ENCODE assay signal across 7 cellular contexts in the genomic region with DNA sequence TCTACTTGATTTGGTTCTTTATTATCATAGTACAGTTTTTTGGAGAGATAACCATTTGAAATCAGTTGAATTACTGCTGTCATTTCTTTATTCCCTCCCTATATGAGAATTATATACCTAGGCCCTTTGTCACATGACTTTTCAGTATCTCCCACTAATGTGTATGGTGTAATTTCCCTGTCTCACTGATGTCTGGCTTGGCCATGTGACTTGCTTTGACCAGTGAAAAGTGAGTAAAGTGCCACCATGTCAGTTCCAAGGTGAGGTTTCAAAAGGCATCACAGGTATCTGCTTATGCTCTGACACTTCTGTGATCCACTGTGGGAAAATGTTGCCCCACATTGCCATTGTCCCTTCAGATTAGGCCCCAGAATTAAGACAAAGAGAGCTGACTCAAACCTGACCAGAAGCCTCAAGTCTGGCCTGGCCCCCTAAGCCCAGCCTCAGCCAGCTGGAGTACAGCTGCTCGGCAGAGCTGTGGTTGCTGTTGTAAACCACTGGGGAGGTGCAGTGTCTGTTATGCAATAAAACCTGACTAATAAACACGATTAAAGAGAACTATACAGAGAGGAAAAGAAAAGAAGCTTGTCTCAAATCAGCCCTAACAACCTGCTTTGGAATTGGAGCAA. TPM values are rescaled to one million over a fixed set of nuclear protein-coding genes. Genes with fewer than 3 reads are reported as not detected.
DNase-seq lines count a peak whose midpoint lies in the region; ATAC-seq lines count a peak whose summit lies in the region.

No MANE protein-coding gene starts in this region.

- H2BK5ac ChIP-seq in mesenchymal stem cell (ENCODE audit: low read depth, low read length, poor library complexity, severe bottlenecking), result no peak overlapping the region

- H3K23ac ChIP-seq in mesenchymal stem cell (ENCODE audit: low read length in 2 of 2), result no peak overlapping the region

- no peak overlapping the region for H4K91ac ChIP-seq in mesenchymal stem cell (ENCODE audit: low read length)

- H3K18ac ChIP-seq in mesenchymal stem cell (ENCODE audit: low read depth in 1 of 2, low read length in 2 of 2), result peak overlapping the region in 1 of 2 experiments; percentile 26

- H3K4me1 ChIP-seq in mesenchymal stem cell (ENCODE audit: control insufficient read depth, insufficient read depth, low read depth, low read length), result peaks cover 7% of the 10 kb centered on the region

- no peaks in the 10 kb centered on the region for H3K27me3 ChIP-seq in mesenchymal stem cell (ENCODE audit: control insufficient read depth in 1 of 2, insufficient read depth in 1 of 2, low read length in 2 of 2)

- H3K14ac ChIP-seq in mesenchymal stem cell (ENCODE audit: low read length in 2 of 2), result no peak overlapping the region

- no peak overlapping the region for H3K4ac ChIP-seq in mesenchymal stem cell (ENCODE audit: low read depth in 1 of 2, low read length in 2 of 2)

- peak; percentile 63 for ATAC-seq in GM19035 (IDR thresholded peaks at IDR 0.05; ENCODE audit: unreplicated experiment)
- ATAC-seq in HG02970 (IDR thresholded peaks at IDR 0.05; ENCODE audit: low FRiP score, unreplicated experiment), result peak; percentile 48

- H3K9ac ChIP-seq in mesenchymal stem cell (ENCODE audit: low read length), result no peak overlapping the region

- no peak overlapping the region for H2AFZ ChIP-seq in mesenchymal stem cell (ENCODE audit: low read depth, low read length)

- peak; percentile 3 for DNase-seq in SW480 (ENCODE audit: low spot score)
- peak; percentile 93 for DNase-seq in mesenchymal stem cell
- no peak for DNase-seq in cortex of kidney (lab: John Stamatoyannopoulos, UW)
- DNase-seq in HPDE6-E6E7 (ENCODE audit: extremely low spot score), result no peak
- DNase-seq in NCI-H1694 treated with DMSO at 0.1 percent for 48 hours (lab: John Stamatoyannopoulos, UW), result no peak

- peaks cover 15 to 68% of the 10 kb centered on the region in 2 experiments for H3K36me3 ChIP-seq in mesenchymal stem cell (ENCODE audit: control insufficient read depth in 1 of 2, insufficient read depth in 2 of 2, low read depth in 1 of 2, low read length in 2 of 2)

- no peak overlapping the region for H3K4me3 ChIP-seq in mesenchymal stem cell (ENCODE audit: insufficient read depth in 1 of 2, low read depth in 1 of 2, low read length in 2 of 2)

- H3K79me1 ChIP-seq in mesenchymal stem cell (replicated peaks; ENCODE audit: low read length, poor library complexity, severe bottlenecking), result peaks cover 11% of the 10 kb centered on the region

- no peak overlapping the region for H2BK12ac ChIP-seq in mesenchymal stem cell (ENCODE audit: low read length in 2 of 2)

- H2BK15ac ChIP-seq in mesenchymal stem cell (ENCODE audit: low read depth, poor library complexity, severe bottlenecking), result no peak overlapping the region

- no peak overlapping the region for H3K27ac ChIP-seq in mesenchymal stem cell (ENCODE audit: low read length, poor library complexity, severe bottlenecking)

- H3K9me3 ChIP-seq in mesenchymal stem cell (ENCODE audit: control insufficient read depth, low read length), result no peaks in the 10 kb centered on the region

- no peak overlapping the region for H2AK5ac ChIP-seq in mesenchymal stem cell (ENCODE audit: low read length, severe bottlenecking)

- 48% methylated on average over 2 of the region's 2 CpGs for WGBS in mesenchymal stem cell

- no peak overlapping the region for H2BK120ac ChIP-seq in mesenchymal stem cell (ENCODE audit: low read depth, low read length)

- no peak overlapping the region for H4K8ac ChIP-seq in mesenchymal stem cell (ENCODE audit: low read length)

- no peak overlapping the region for H3K4me2 ChIP-seq in mesenchymal stem cell (ENCODE audit: low read length, poor library complexity, severe bottlenecking)

RNA-seq across cellular contexts. Expression of a gene that starts 27.5 kb away (rescaled TPM):
- polyA plus RNA-seq in mesenchymal stem cell (2013, experiment 1 of 2), result 26.4 TPM
- 25.9 TPM for polyA plus RNA-seq in mesenchymal stem cell (2013, experiment 2 of 2)

Comparison
In these comparisons a context has a peak if more than half of its experiments do, and no peak if none do; other contexts are left out.
1. DNase-seq: peak in SW480 (single experiment) and mesenchymal stem cell (single experiment); none in cortex of kidney (single experiment), HPDE6-E6E7 (single experiment) and NCI-H1694 treated with DMSO at 0.1 percent for 48 hours (single experiment).